1 cellular context compared by ENCODE assay signal in genomic region chr13:30872195-30872594, GRCh38.
TF ChIP-seq lines count a peak whose summit lies in the region.

No MANE protein-coding gene starts in this region.

TF ChIP-seq in GM23338, 12 proteins besides CTCF, POLR2A, EP300 and RAD21:
- TF ChIP-seq EZH2phosphoT487 (IDR thresholded peaks at IDR 0.05; ENCODE audit: unreplicated experiment) = no peak
- no peak for TF ChIP-seq STAT1 (IDR thresholded peaks at IDR 0.05; ENCODE audit: unreplicated experiment)
- TF ChIP-seq EZH2 (IDR thresholded peaks at IDR 0.05; ENCODE audit: low read depth, unreplicated experiment) = no peak
- no peak for TF ChIP-seq REST (IDR thresholded peaks at IDR 0.05; ENCODE audit: unreplicated experiment)
